8 cellular contexts compared by ENCODE assay signal in the genomic region with DNA sequence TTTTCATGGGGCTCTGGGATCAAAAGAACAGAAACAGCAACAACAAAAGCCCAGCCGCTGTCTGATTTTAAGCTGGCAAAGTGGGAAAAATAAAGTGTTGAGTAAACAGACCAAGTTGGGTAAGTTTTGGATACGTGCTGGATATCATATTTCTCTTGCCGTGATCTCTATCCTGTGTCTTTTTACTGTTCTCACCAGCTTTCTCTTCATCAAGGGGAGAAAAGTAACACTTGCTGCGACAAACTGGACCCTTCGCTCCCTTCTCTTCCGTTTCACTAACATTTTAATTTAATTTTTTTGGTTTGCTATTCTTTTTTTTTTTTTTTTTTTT. TPM values are rescaled to one million over a fixed set of nuclear protein-coding genes. Genes with fewer than 3 reads are reported as not detected.
DNase-seq lines count a peak whose midpoint lies in the region; ATAC-seq lines count a peak whose summit lies in the region.

No MANE protein-coding gene starts in this region.

- H3K4me1 Mint-ChIP-seq in activated CD8-positive, alpha-beta T cell treated with anti-CD3 and anti-CD28 coated beads, Interleukin-2, amount 10 ng/mL, durations not matched to agents 7 days and 5 days (ENCODE audit: low read depth), result peaks cover 8% of the 10 kb centered on the region
- peaks cover 9% of the 10 kb centered on the region for H3K4me1 Mint-ChIP-seq in stimulated activated naive CD8-positive, alpha-beta T cell treated with anti-CD3 and anti-CD28 coated beads, Interleukin-15, amount 100 ng/mL, for 72 hours

- H3K4me3 Mint-ChIP-seq in activated CD8-positive, alpha-beta T cell treated with anti-CD3 and anti-CD28 coated beads, Interleukin-2, amount 10 ng/mL, durations not matched to agents 7 days and 5 days, result peak overlapping the region; percentile 83
- H3K4me3 Mint-ChIP-seq in stimulated activated naive CD8-positive, alpha-beta T cell treated with anti-CD3 and anti-CD28 coated beads, Interleukin-15, amount 100 ng/mL, for 72 hours, result peak overlapping the region; percentile 83 to 86

- H3K27me3 Mint-ChIP-seq in activated CD8-positive, alpha-beta T cell treated with anti-CD3 and anti-CD28 coated beads, Interleukin-2, amount 10 ng/mL, durations not matched to agents 7 days and 5 days (ENCODE audit: low read depth), result peaks cover 50% of the 10 kb centered on the region
- H3K27me3 Mint-ChIP-seq in stimulated activated naive CD8-positive, alpha-beta T cell treated with anti-CD3 and anti-CD28 coated beads, Interleukin-15, amount 100 ng/mL, for 72 hours, result peaks cover 45% of the 10 kb centered on the region

- DNase-seq in DMS 273 treated with DMSO at 0.1 percent for 48 hours (lab: John Stamatoyannopoulos, UW), result peak; percentile 58
- DNase-seq in DMS 273 (lab: John Stamatoyannopoulos, UW; ENCODE audit: unreplicated experiment), result no peak
- no peak for DNase-seq in activated CD8-positive, alpha-beta T cell treated with anti-CD3 and anti-CD28 coated beads, Interleukin-2, amount 10 ng/mL, durations not matched to agents 7 days and 5 days
- DNase-seq in stimulated activated naive CD8-positive, alpha-beta T cell treated with anti-CD3 and anti-CD28 coated beads, Interleukin-15, amount 100 ng/mL, for 72 hours, result no peak
- no peak for DNase-seq in hypothalamus (lab: John Stamatoyannopoulos, UW)
- no peak for DNase-seq in H4 (ENCODE audit: low spot score)

- no peaks in the 10 kb centered on the region for H3K36me3 Mint-ChIP-seq in activated CD8-positive, alpha-beta T cell treated with anti-CD3 and anti-CD28 coated beads, Interleukin-2, amount 10 ng/mL, durations not matched to agents 7 days and 5 days (ENCODE audit: low read depth)

- CTCF ChIA-PET in activated CD8-positive, alpha-beta T cell treated with anti-CD3 and anti-CD28 coated beads, Interleukin-2, amount 10 ng/mL, durations not matched to agents 7 days and 5 days (lab: Charles Lee), result interaction anchor here (0.6 to 0.9 kb wide), 2 partner anchors 30 to 1469 kb away, joined by 3 to 4 read pairs; no protein-coding TSS in a partner anchor

- no peak for ATAC-seq in activated CD8-positive, alpha-beta T cell treated with anti-CD3 and anti-CD28 coated beads, Interleukin-2, amount 10 ng/mL, durations not matched to agents 7 days and 5 days
- ATAC-seq in stimulated activated naive CD8-positive, alpha-beta T cell treated with anti-CD3 and anti-CD28 coated beads, Interleukin-15, amount 100 ng/mL, for 72 hours, result no peak
- no peak for ATAC-seq in HG03571 (IDR thresholded peaks at IDR 0.05; ENCODE audit: unreplicated experiment)

- no peak overlapping the region for H3K27ac Mint-ChIP-seq in activated CD8-positive, alpha-beta T cell treated with anti-CD3 and anti-CD28 coated beads, Interleukin-2, amount 10 ng/mL, durations not matched to agents 7 days and 5 days
- peak overlapping the region in 1 of 2 donors; percentile 10 for H3K27ac Mint-ChIP-seq in stimulated activated naive CD8-positive, alpha-beta T cell treated with anti-CD3 and anti-CD28 coated beads, Interleukin-15, amount 100 ng/mL, for 72 hours

- POLR2A ChIA-PET in activated CD8-positive, alpha-beta T cell treated with anti-CD3 and anti-CD28 coated beads, Interleukin-2, amount 10 ng/mL, durations not matched to agents 7 days and 5 days (lab: Charles Lee), result no interaction called here

- H3K4me3 ChIP-seq in iPS-11a (ENCODE audit: low read depth, low read length), result peak overlapping the region; percentile 52

- H3K9me3 Mint-ChIP-seq in activated CD8-positive, alpha-beta T cell treated with anti-CD3 and anti-CD28 coated beads, Interleukin-2, amount 10 ng/mL, durations not matched to agents 7 days and 5 days (ENCODE audit: insufficient read depth), result no peaks in the 10 kb centered on the region
- H3K9me3 Mint-ChIP-seq in stimulated activated naive CD8-positive, alpha-beta T cell treated with anti-CD3 and anti-CD28 coated beads, Interleukin-15, amount 100 ng/mL, for 72 hours, result no peaks in the 10 kb centered on the region

RNA-seq across cellular contexts. Expression of gene TMEM45A, which starts 0.4 kb away (rescaled TPM):
- under 1 TPM; 0.29 to 0.42 TPM for total RNA-seq in activated CD8-positive, alpha-beta T cell treated with anti-CD3 and anti-CD28 coated beads, Interleukin-2, amount 10 ng/mL, durations not matched to agents 7 days and 5 days
- 22.1 and 31.6 TPM in 2 replicates for total RNA-seq in H4 (2014; rRNA removed; shearing (Covaris generic))

Comparison
In these comparisons a context has a peak if more than half of its experiments do, and no peak if none do; other contexts are left out.
1. RNA of gene TMEM45A, which starts 0.4 kb away (total RNA-seq): 22.1 to 31.6 TPM in H4; 0.29 to 0.42 TPM in activated CD8-positive, alpha-beta T cell treated with anti-CD3 and anti-CD28 coated beads, Interleukin-2, amount 10 ng/mL, durations not matched to agents 7 days and 5 days; every median in the first group is over 10 times any median in the second.